Comparison of ENCODE assay signal across 30 cellular contexts in genomic region chr11:27848423-27848822, GRCh38.
"Had no signal": no experiment of that assay in that cellular context is flagged by ENCODE, and none has a peak within 500 bp of the region (broad histone marks: within the 10 kb centered on the region; RNA-seq: fewer than 3 reads in every experiment).

No MANE protein-coding gene starts in this region.

- H3K9me3 Mint-ChIP-seq: neural progenitor cell; stimulated activated naive CD8-positive, alpha-beta T cell treated with anti-CD3 and anti-CD28 coated beads, Interleukin-15, Interleukin-2, amounts not matched to agents 100 ng/mL and 50 ng/mL, for 24 hours had no signal

- H3K27me3 Mint-ChIP-seq: stimulated activated naive CD8-positive, alpha-beta T cell treated with anti-CD3 and anti-CD28 coated beads, Interleukin-15, Interleukin-2, amounts not matched to agents 100 ng/mL and 50 ng/mL, for 24 hours had no signal

- H3K27me3 ChIP-seq: left lung, neural progenitor cell, neutrophil, spleen, suprapubic skin, tibial artery, upper lobe of right lung had no signal

- H3K36me3 ChIP-seq: left lung, lower lobe of right lung, neural progenitor cell, neutrophil, prostate gland, spleen, suprapubic skin, thoracic aorta, tibial artery, upper lobe of right lung had no signal

- H3K4me1 Mint-ChIP-seq: immature natural killer cell; naive B cell; natural killer cell; neural progenitor cell; stimulated activated effector memory CD8-positive, alpha-beta T cell treated with anti-CD3 and anti-CD28 coated beads, Interleukin-12 subunit alpha, Interleukin-12 subunit beta, amount 100 ng/mL, for 72 hours had no signal

- DNase-seq: hypothalamus; immature natural killer cell; kidney; left colon; left lung; lower lobe of right lung; mammary epithelial cell; mesenchymal stem cell; naive B cell; natural killer cell; nephron progenitor cell; occipital lobe; retina; right cardiac atrium; spleen; stimulated activated CD4-positive, alpha-beta T cell treated with anti-CD3 and anti-CD28 coated beads, Interleukin-4, amount 100 ng/mL, for 24 hours; stimulated activated naive CD4-positive, alpha-beta T cell; tibial artery; trophoblast cell; upper lobe of right lung had no signal

- H3K4me3 ChIP-seq: left lung, lower lobe of right lung, neural progenitor cell, prostate gland, skin epidermis, spleen, suprapubic skin, thoracic aorta, tibial artery, upper lobe of right lung had no signal

- H3K27ac ChIP-seq: left lung, lower lobe of right lung, neural progenitor cell, neutrophil, prostate gland, spleen, suprapubic skin, thoracic aorta, tibial artery, upper lobe of right lung had no signal

- FAIRE-seq: islet of Langerhans, kidney, urothelium cell line had no signal

- H3K4me1 ChIP-seq: left lung, lower lobe of right lung, neural progenitor cell, prostate gland, spleen, suprapubic skin, tibial artery, upper lobe of right lung had no signal

- H3K4me3 Mint-ChIP-seq: immature natural killer cell; naive B cell; natural killer cell; nephron progenitor cell; neural progenitor cell; stimulated activated effector memory CD8-positive, alpha-beta T cell treated with anti-CD3 and anti-CD28 coated beads, Interleukin-12 subunit alpha, Interleukin-12 subunit beta, amount 100 ng/mL, for 72 hours; stimulated activated naive CD8-positive, alpha-beta T cell treated with anti-CD3 and anti-CD28 coated beads, Interleukin-15, Interleukin-2, amounts not matched to agents 100 ng/mL and 50 ng/mL, for 24 hours had no signal

- H3K9me3 ChIP-seq: lower lobe of right lung, neutrophil, prostate gland, suprapubic skin, thoracic aorta, tibial artery, upper lobe of right lung had no signal

- H3K27ac Mint-ChIP-seq: immature natural killer cell; naive B cell; natural killer cell; nephron progenitor cell; neural progenitor cell; stimulated activated effector memory CD8-positive, alpha-beta T cell treated with anti-CD3 and anti-CD28 coated beads, Interleukin-12 subunit alpha, Interleukin-12 subunit beta, amount 100 ng/mL, for 72 hours; stimulated activated naive CD8-positive, alpha-beta T cell treated with anti-CD3 and anti-CD28 coated beads, Interleukin-15, Interleukin-2, amounts not matched to agents 100 ng/mL and 50 ng/mL, for 24 hours had no signal

- H3K36me3 Mint-ChIP-seq: immature natural killer cell; natural killer cell; neural progenitor cell; stimulated activated effector memory CD8-positive, alpha-beta T cell treated with anti-CD3 and anti-CD28 coated beads, Interleukin-12 subunit alpha, Interleukin-12 subunit beta, amount 100 ng/mL, for 72 hours had no signal

- ATAC-seq: left colon; left lung; lower lobe of right lung; natural killer cell; right cardiac atrium; stimulated activated effector memory CD8-positive, alpha-beta T cell treated with anti-CD3 and anti-CD28 coated beads, Interleukin-12 subunit alpha, Interleukin-12 subunit beta, amount 100 ng/mL, for 72 hours; upper lobe of right lung had no signal
